ENCODE assay signal across 8 cellular contexts in the genomic region with DNA sequence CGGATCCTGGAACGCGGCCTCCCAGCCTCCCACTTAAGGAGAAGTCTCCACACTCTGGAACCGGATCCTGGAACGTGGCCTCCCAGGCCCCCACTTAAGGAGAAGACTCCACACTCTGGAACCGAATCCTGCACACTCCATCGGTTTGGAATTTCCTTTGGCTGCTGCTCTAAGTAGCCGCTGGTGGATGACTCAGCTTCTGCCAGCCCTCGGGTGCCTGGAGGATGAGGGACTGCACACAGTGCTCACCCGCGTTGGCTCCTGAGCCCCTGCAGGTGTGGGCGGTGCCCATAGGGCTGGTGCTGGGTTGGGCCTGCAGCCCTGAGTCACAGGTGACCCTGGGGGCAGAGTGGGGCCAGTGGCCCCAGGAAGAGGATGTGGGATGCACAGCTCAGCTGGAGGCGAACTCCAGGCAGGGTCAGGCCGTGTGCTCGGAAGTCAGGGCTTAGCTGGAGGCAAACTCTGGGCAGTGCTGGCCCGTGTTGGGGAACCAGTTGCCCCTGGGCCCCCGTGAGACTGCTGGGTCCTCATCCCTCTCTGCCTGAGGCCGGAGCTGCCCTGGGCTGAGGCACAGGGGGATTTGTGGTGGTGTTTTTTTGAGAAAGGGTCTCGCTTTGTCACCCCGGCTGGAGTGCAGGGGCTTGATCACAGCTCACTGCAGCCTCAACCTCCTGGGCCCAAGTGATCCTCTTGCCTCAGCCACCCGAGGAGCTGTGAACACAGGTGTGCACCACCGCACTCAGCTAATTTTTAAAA. TPM values are rescaled to one million over a fixed set of nuclear protein-coding genes. Genes with fewer than 3 reads are reported as not detected.
A peak's percentile ranks its signal among the peaks of the same experiment; 100 is the strongest.
DNase-seq lines count a peak whose midpoint lies in the region; ATAC-seq, FAIRE-seq and TF ChIP-seq lines count a peak whose summit lies in the region.

No MANE protein-coding gene starts in this region.

- H3K4me3 ChIP-seq in HUES6 (ENCODE audit: low read depth, low read length) (no peak overlapping the region), astrocyte of the spinal cord (ENCODE audit: low read depth, low read length) (no peak overlapping the region), kidney (ENCODE audit: low read length in 2 of 2) (no peak overlapping the region), thoracic aorta (peak overlapping the region; percentile 38)

- H3K27ac Mint-ChIP-seq in natural killer cell treated with Interleukin-12 subunit alpha and Interleukin-12 subunit beta and Interleukin-15 and Interleukin-18, amount 100 ng/mL, for 72 hours = no peak overlapping the region

- H3K4me1 ChIP-seq in HUES6 (ENCODE audit: control insufficient read depth, insufficient read depth, low read length) (no peaks in the 10 kb centered on the region; the same call in 1 of the 2 replicates), kidney (ENCODE audit: control insufficient read depth in 1 of 2, insufficient read depth in 1 of 2, low read depth in 1 of 2, low read length in 2 of 2) (peaks cover 5 to 30% of the 10 kb centered on the region in 2 donors), thoracic aorta (ENCODE audit: control insufficient read depth in 1 of 2, low read depth in 2 of 2) (peaks cover 16 to 45% of the 10 kb centered on the region in 2 donors)

- FAIRE-seq in kidney (lab: Jason Lieb, UNC) = no peak

- H3K27me3 ChIP-seq in HUES6 (ENCODE audit: control insufficient read depth, insufficient read depth, low read length) = no peaks in the 10 kb centered on the region
- H3K27me3 ChIP-seq in thoracic aorta (replicated peaks; ENCODE audit: insufficient read depth) = no peaks in the 10 kb centered on the region

- H3K36me3 Mint-ChIP-seq in natural killer cell treated with Interleukin-12 subunit alpha and Interleukin-12 subunit beta and Interleukin-15 and Interleukin-18, amount 100 ng/mL, for 72 hours = no peaks in the 10 kb centered on the region

- in situ Hi-C loops in astrocyte of the spinal cord (cut with HindIII; ENCODE audit: low sequenced_read_pairs) = no loop called here

- peak; percentile 91 for ATAC-seq in thoracic aorta (ENCODE audit: insufficient number of reproducible peaks, low FRiP score, low read depth)
- no peak for ATAC-seq in natural killer cell treated with Interleukin-12 subunit alpha and Interleukin-12 subunit beta and Interleukin-15 and Interleukin-18, amount 100 ng/mL, for 72 hours
- no peak for ATAC-seq in GM18519 (IDR thresholded peaks at IDR 0.05; ENCODE audit: low FRiP score, unreplicated experiment)

- peaks cover 0 to 2% of the 10 kb centered on the region in 2 donors for H3K4me1 Mint-ChIP-seq in natural killer cell treated with Interleukin-12 subunit alpha and Interleukin-12 subunit beta and Interleukin-15 and Interleukin-18, amount 100 ng/mL, for 72 hours (ENCODE audit: low read depth in 2 of 2)

- peak; percentile 96 for DNase-seq in astrocyte of the spinal cord (ENCODE audit: low read depth, low spot score)
- DNase-seq in kidney = peak; percentile 98
- DNase-seq in thoracic aorta (ENCODE audit: low spot score) = peak; percentile 59
- DNase-seq in natural killer cell treated with Interleukin-12 subunit alpha and Interleukin-12 subunit beta and Interleukin-15 and Interleukin-18, amount 100 ng/mL, for 72 hours (ENCODE audit: low spot score) = no peak
- no peak for DNase-seq in HuH-7.5 (ENCODE audit: low spot score)
- no peak for DNase-seq in stimulated activated CD4-positive, alpha-beta T cell treated with anti-CD3 and anti-CD28 coated beads, Interleukin-4, amount 100 ng/mL, for 1 hour

- peaks cover 32% of the 10 kb centered on the region for H3K36me3 ChIP-seq in HUES6 (ENCODE audit: control insufficient read depth, insufficient read depth, low read length)
- H3K36me3 ChIP-seq in kidney (ENCODE audit: control insufficient read depth in 1 of 2, insufficient read depth in 2 of 2, low read length in 2 of 2) = no peaks in the 10 kb centered on the region
- peaks cover 8% of the 10 kb centered on the region for H3K36me3 ChIP-seq in thoracic aorta

- no peak overlapping the region for H3K4me3 Mint-ChIP-seq in natural killer cell treated with Interleukin-12 subunit alpha and Interleukin-12 subunit beta and Interleukin-15 and Interleukin-18, amount 100 ng/mL, for 72 hours

- TF ChIP-seq CTCF in astrocyte of the spinal cord (IDR thresholded peaks at IDR 0.05; ENCODE audit: low read depth, low read length) (no peak), kidney (IDR thresholded peaks at IDR 0.05; ENCODE audit: borderline replicate concordance, extremely low read depth, insufficient read depth) (no peak), thoracic aorta (IDR thresholded peaks at IDR 0.05) (no peak)

- no peaks in the 10 kb centered on the region for H3K9me3 Mint-ChIP-seq in natural killer cell treated with Interleukin-12 subunit alpha and Interleukin-12 subunit beta and Interleukin-15 and Interleukin-18, amount 100 ng/mL, for 72 hours

- intact Hi-C loops in kidney (cut with DNase I) = no loop called here

- no peaks in the 10 kb centered on the region for H3K9me3 ChIP-seq in HUES6 (ENCODE audit: control insufficient read depth, insufficient read depth, low read depth, low read length)
- no peaks in the 10 kb centered on the region for H3K9me3 ChIP-seq in kidney (ENCODE audit: control insufficient read depth in 1 of 2, low read length in 2 of 2)
- H3K9me3 ChIP-seq in thoracic aorta = no peaks in the 10 kb centered on the region

- H3K9ac ChIP-seq in HUES6 (ENCODE audit: low read length) (no peak overlapping the region), kidney (ENCODE audit: low read length in 2 of 2) (no peak overlapping the region)

- no peaks in the 10 kb centered on the region for H3K27me3 Mint-ChIP-seq in natural killer cell treated with Interleukin-12 subunit alpha and Interleukin-12 subunit beta and Interleukin-15 and Interleukin-18, amount 100 ng/mL, for 72 hours

- H3K27ac ChIP-seq in HUES6 (ENCODE audit: low read depth, low read length) (peak overlapping the region; percentile 18; the same call in 1 of the 2 replicates), kidney (ENCODE audit: low read depth in 2 of 2, low read length in 2 of 2) (peak overlapping the region; percentile 57 to 67), thoracic aorta (peak overlapping the region; percentile 77 to 87)

RNA-seq across cellular contexts. Expression of gene TNFRSF6B, which starts 13.9 kb away (rescaled TPM):
- total RNA-seq in kidney = 64.5 TPM
- 2.4 TPM for polyA plus RNA-seq in kidney (ENCODE audit: insufficient read depth, low read depth, low replicate concordance)
- 10 to 100 TPM; 32.9 to 98.9 TPM for total RNA-seq in thoracic aorta
- not detected for total RNA-seq in natural killer cell treated with Interleukin-12 subunit alpha and Interleukin-12 subunit beta and Interleukin-15 and Interleukin-18, amount 100 ng/mL, for 72 hours

RNA-seq across cellular contexts. Expression of gene RTEL1, which starts 24.4 kb away (rescaled TPM):
- total RNA-seq in kidney (37.7 TPM), thoracic aorta (100 to 1,000 TPM in 1 of 2 donors, 10 to 100 TPM in 1; 37.8 to 114 TPM)
- 5.3 TPM for polyA plus RNA-seq in kidney (ENCODE audit: insufficient read depth, low read depth, low replicate concordance)
- total RNA-seq in natural killer cell treated with Interleukin-12 subunit alpha and Interleukin-12 subunit beta and Interleukin-15 and Interleukin-18, amount 100 ng/mL, for 72 hours = 10 to 100 TPM; 32.3 to 76.9 TPM

RNA-seq across cellular contexts. Expression of gene ARFRP1, which starts 25.2 kb away (rescaled TPM):
- 71.2 TPM for total RNA-seq in kidney
- polyA plus RNA-seq in kidney (ENCODE audit: insufficient read depth, low read depth, low replicate concordance) = 60.6 TPM
- total RNA-seq in thoracic aorta = 10 to 100 TPM; 56.4 to 57.8 TPM
- total RNA-seq in natural killer cell treated with Interleukin-12 subunit alpha and Interleukin-12 subunit beta and Interleukin-15 and Interleukin-18, amount 100 ng/mL, for 72 hours = 10 to 100 TPM; 52.4 to 87.0 TPM

RNA-seq across cellular contexts. Expression of gene ZGPAT, which starts 25.3 kb away (rescaled TPM):
- total RNA-seq in kidney (30.5 TPM), thoracic aorta (10 to 100 TPM; 32.6 to 41.1 TPM)
- 39.6 TPM for polyA plus RNA-seq in kidney (ENCODE audit: insufficient read depth, low read depth, low replicate concordance)
- 10 to 100 TPM; 40.8 to 53.0 TPM for total RNA-seq in natural killer cell treated with Interleukin-12 subunit alpha and Interleukin-12 subunit beta and Interleukin-15 and Interleukin-18, amount 100 ng/mL, for 72 hours

RNA-seq across cellular contexts. Expression of gene STMN3, which starts 29.3 kb away (rescaled TPM):
- 84.9 TPM for total RNA-seq in kidney
- polyA plus RNA-seq in kidney (ENCODE audit: insufficient read depth, low read depth, low replicate concordance) = 20.6 TPM
- total RNA-seq in thoracic aorta = 10 to 100 TPM; 14.4 to 17.8 TPM
- total RNA-seq in natural killer cell treated with Interleukin-12 subunit alpha and Interleukin-12 subunit beta and Interleukin-15 and Interleukin-18, amount 100 ng/mL, for 72 hours = 1 to 10 TPM in 1 of 2 donors, under 1 TPM in 1; 0.88 to 3.2 TPM

Comparison
In these comparisons a context has a peak if more than half of its experiments do, and no peak if none do; other contexts are left out.
1. H3K27ac ChIP-seq: peak in every context shown above with its lines; median percentile 82 in thoracic aorta; 62 in kidney; 18 in HUES6.
2. DNase-seq: peak in astrocyte of the spinal cord (single experiment), kidney (single experiment) and thoracic aorta (single experiment); none in natural killer cell treated with Interleukin-12 subunit alpha and Interleukin-12 subunit beta and Interleukin-15 and Interleukin-18, amount 100 ng/mL, for 72 hours (single experiment), HuH-7.5 (single experiment) and stimulated activated CD4-positive, alpha-beta T cell treated with anti-CD3 and anti-CD28 coated beads, Interleukin-4, amount 100 ng/mL, for 1 hour (single experiment).
3. RNA of gene TNFRSF6B, which starts 13.9 kb away (total RNA-seq): 32.9 to 98.9 TPM in thoracic aorta and 64.5 TPM in kidney (single experiment); not detected in natural killer cell treated with Interleukin-12 subunit alpha and Interleukin-12 subunit beta and Interleukin-15 and Interleukin-18, amount 100 ng/mL, for 72 hours; every median in the first group is over 10 times any median in the second.